ENCODE assay signal across 8 cellular contexts in genomic region chr17:46259845-46260661, GRCh38. TPM values are rescaled to one million over a fixed set of nuclear protein-coding genes. Genes with fewer than 3 reads are reported as not detected.
DNase-seq lines count a peak whose midpoint lies in the region; ATAC-seq and TF ChIP-seq lines count a peak whose summit lies in the region.
"Not testable (repeated sequence)": the region's sequence is repeated elsewhere in the genome, so short reads cannot be mapped to it uniquely, and the experiment has no call there.

No MANE protein-coding gene starts in this region.

- not testable (repeated sequence) for TF ChIP-seq CTCF in OCI-LY1 (IDR thresholded peaks at IDR 0.05; ENCODE audit: low read length); natural killer cell (IDR thresholded peaks at IDR 0.05)

- H3K4me1 ChIP-seq in CD8-positive, alpha-beta memory T cell (ENCODE audit: insufficient read depth, low read length), result peaks cover 14% of the 10 kb centered on the region
- H3K4me1 ChIP-seq in OCI-LY1 (ENCODE audit: insufficient read depth, low read length, severe bottlenecking); right cardiac atrium (ENCODE audit: control insufficient read depth, insufficient read depth, low read length): not testable (repeated sequence)

- H3K36me3 Mint-ChIP-seq in CD8-positive, alpha-beta memory T cell; dendritic cell treated with granulocyte-macrophage colony-stimulating factor and Interleukin-4, amounts not matched to agents 40 ng/mL and 50 ng/mL, for 4 days (ENCODE audit: low read depth); natural killer cell: not testable (repeated sequence)

- H4K20me1 ChIP-seq in OCI-LY1 (ENCODE audit: insufficient read depth, low read length), result not testable (repeated sequence)

- not testable (repeated sequence) for H3F3A ChIP-seq in OCI-LY1 (ENCODE audit: insufficient read depth, low read length)

- H3K79me2 ChIP-seq in OCI-LY1 (ENCODE audit: insufficient read depth, low read length), result not testable (repeated sequence)

- H3K9me2 ChIP-seq in OCI-LY1 (ENCODE audit: low read depth, low read length), result not testable (repeated sequence)

- intact Hi-C loops in dendritic cell treated with granulocyte-macrophage colony-stimulating factor and Interleukin-4, amounts not matched to agents 40 ng/mL and 50 ng/mL, for 4 days (cut with micrococcal nuclease); natural killer cell (cut with micrococcal nuclease): not testable (repeated sequence)
- intact Hi-C loops in right cardiac atrium (cut with DNase I), result loop anchor here in 1 of 4 donors (5.0 kb wide), 1 partner anchor 673 kb away; no protein-coding TSS in a partner anchor

- 4% methylated on average over 33 of the region's 62 CpGs for WGBS in right cardiac atrium

- H3K4me3 Mint-ChIP-seq in CD8-positive, alpha-beta memory T cell, result peak overlapping the region; percentile 71 to 92 (median 85)
- peak overlapping the region; percentile 78 for H3K4me3 Mint-ChIP-seq in dendritic cell treated with granulocyte-macrophage colony-stimulating factor and Interleukin-4, amounts not matched to agents 40 ng/mL and 50 ng/mL, for 4 days
- H3K4me3 Mint-ChIP-seq in natural killer cell, result peak overlapping the region; percentile 94
- peak overlapping the region; percentile 80 to 90 for H3K4me3 Mint-ChIP-seq in stimulated activated naive CD8-positive, alpha-beta T cell treated with anti-CD3 and anti-CD28 coated beads, Interleukin-15, amount 100 ng/mL, for 72 hours

- H3K27ac ChIP-seq in CD8-positive, alpha-beta memory T cell (ENCODE audit: low read depth, low read length); OCI-LY1 (ENCODE audit: low read depth, low read length, poor library complexity, severe bottlenecking); right cardiac atrium (ENCODE audit: low read length): not testable (repeated sequence)

- peak overlapping the region; percentile 65 for H3K4me2 ChIP-seq in OCI-LY1 (ENCODE audit: low read length)

- CTCF ChIA-PET in CD8-positive, alpha-beta memory T cell (lab: Charles Lee), result not testable (repeated sequence)

- POLR2A ChIA-PET in CD8-positive, alpha-beta memory T cell (lab: Charles Lee), result not testable (repeated sequence)

- H3K9me3 ChIP-seq in CD8-positive, alpha-beta memory T cell (ENCODE audit: low read length); OCI-LY1 (ENCODE audit: low read length); right cardiac atrium (ENCODE audit: control insufficient read depth, low read length): not testable (repeated sequence)

- not testable (repeated sequence) for H3K4me3 ChIP-seq in CD8-positive, alpha-beta memory T cell (ENCODE audit: low read length)
- H3K4me3 ChIP-seq in OCI-LY1 (ENCODE audit: low read depth, low read length, poor library complexity, severe bottlenecking), result peak overlapping the region; percentile 52
- peak overlapping the region; percentile 42 for H3K4me3 ChIP-seq in right cardiac atrium (ENCODE audit: low read length)

- not testable (repeated sequence) for H3K9me3 Mint-ChIP-seq in CD8-positive, alpha-beta memory T cell; dendritic cell treated with granulocyte-macrophage colony-stimulating factor and Interleukin-4, amounts not matched to agents 40 ng/mL and 50 ng/mL, for 4 days; natural killer cell; stimulated activated naive CD8-positive, alpha-beta T cell treated with anti-CD3 and anti-CD28 coated beads, Interleukin-15, amount 100 ng/mL, for 72 hours

- H3K27ac Mint-ChIP-seq in CD8-positive, alpha-beta memory T cell, result peak overlapping the region in 5 of 8 donors; percentile 54 to 85 (median 76)
- peak overlapping the region; percentile 75 for H3K27ac Mint-ChIP-seq in dendritic cell treated with granulocyte-macrophage colony-stimulating factor and Interleukin-4, amounts not matched to agents 40 ng/mL and 50 ng/mL, for 4 days
- peak overlapping the region in 1 of 2 donors; percentile 81 for H3K27ac Mint-ChIP-seq in natural killer cell
- peak overlapping the region in 1 of 2 donors; percentile 94 for H3K27ac Mint-ChIP-seq in stimulated activated naive CD8-positive, alpha-beta T cell treated with anti-CD3 and anti-CD28 coated beads, Interleukin-15, amount 100 ng/mL, for 72 hours

- peaks cover 0 to 10% of the 10 kb centered on the region in 2 donors for H3K27me3 Mint-ChIP-seq in CD8-positive, alpha-beta memory T cell
- H3K27me3 Mint-ChIP-seq in dendritic cell treated with granulocyte-macrophage colony-stimulating factor and Interleukin-4, amounts not matched to agents 40 ng/mL and 50 ng/mL, for 4 days, result peaks cover 16% of the 10 kb centered on the region
- not testable (repeated sequence) for H3K27me3 Mint-ChIP-seq in natural killer cell (ENCODE audit: low read depth in 2 of 2)
- peaks cover 15% of the 10 kb centered on the region for H3K27me3 Mint-ChIP-seq in stimulated activated naive CD8-positive, alpha-beta T cell treated with anti-CD3 and anti-CD28 coated beads, Interleukin-15, amount 100 ng/mL, for 72 hours

- DNase-seq in CD8-positive, alpha-beta memory T cell, result peak in 1 of 5 donors; percentile 14
- peak; percentile 27 for DNase-seq in activated T-cell treated with anti-CD3 and anti-CD28 coated beads, Interleukin-2, amount 50 U/mL, for 1 hour
- peak; percentile 33 to 79 (median 57) for DNase-seq in right cardiac atrium
- DNase-seq in natural killer cell, result not testable (repeated sequence)
- peak in 1 of 2 donors; percentile 34 for DNase-seq in stimulated activated naive CD8-positive, alpha-beta T cell treated with anti-CD3 and anti-CD28 coated beads, Interleukin-15, amount 100 ng/mL, for 72 hours

- H3K27me3 ChIP-seq in CD8-positive, alpha-beta memory T cell (ENCODE audit: insufficient read depth, low read length, poor library complexity, severe bottlenecking); OCI-LY1 (ENCODE audit: insufficient read depth, low read length); right cardiac atrium (ENCODE audit: control insufficient read depth, insufficient read depth): not testable (repeated sequence)

- peak; percentile 55 for ATAC-seq in HG02642 (IDR thresholded peaks at IDR 0.05; ENCODE audit: poor library complexity, unreplicated experiment)
- peak; percentile 82 to 84 for ATAC-seq in right cardiac atrium
- peak; percentile 46 to 67 (median 59) for ATAC-seq in natural killer cell
- ATAC-seq in stimulated activated naive CD8-positive, alpha-beta T cell treated with anti-CD3 and anti-CD28 coated beads, Interleukin-15, amount 100 ng/mL, for 72 hours, result peak; percentile 65

- H2AFZ ChIP-seq in OCI-LY1 (ENCODE audit: low read length), result not testable (repeated sequence)

- not testable (repeated sequence) for H3K9ac ChIP-seq in OCI-LY1 (ENCODE audit: low read length)

- not testable (repeated sequence) for H3K36me3 ChIP-seq in CD8-positive, alpha-beta memory T cell (ENCODE audit: insufficient read depth, low read length); OCI-LY1 (ENCODE audit: insufficient read depth, low read length)

- peaks cover 13 to 20% (median 20%) of the 10 kb centered on the region in 3 donors for H3K4me1 Mint-ChIP-seq in CD8-positive, alpha-beta memory T cell
- H3K4me1 Mint-ChIP-seq in dendritic cell treated with granulocyte-macrophage colony-stimulating factor and Interleukin-4, amounts not matched to agents 40 ng/mL and 50 ng/mL, for 4 days (ENCODE audit: low read depth), result peaks cover 25% of the 10 kb centered on the region
- peaks cover 16 to 18% of the 10 kb centered on the region in 2 donors for H3K4me1 Mint-ChIP-seq in natural killer cell
- H3K4me1 Mint-ChIP-seq in stimulated activated naive CD8-positive, alpha-beta T cell treated with anti-CD3 and anti-CD28 coated beads, Interleukin-15, amount 100 ng/mL, for 72 hours, result peaks cover 19% of the 10 kb centered on the region

RNA-seq across cellular contexts. Expression of gene LRRC37A, which starts 34.9 kb away (rescaled TPM):
- 1 to 10 TPM; 2.4 to 2.5 TPM for total RNA-seq in CD8-positive, alpha-beta memory T cell
- polyA plus RNA-seq in CD8-positive, alpha-beta memory T cell, result 1.1 TPM
- total RNA-seq in right cardiac atrium, result 1 to 10 TPM; 1.3 to 2.0 (median 1.7) TPM
- 0.91 TPM for polyA plus RNA-seq in right cardiac atrium
- total RNA-seq in natural killer cell, result 1 to 10 TPM; 1.9 to 8.0 (median 3.5) TPM
